Comparison of ENCODE assay signal across 18 cellular contexts in the genomic region with DNA sequence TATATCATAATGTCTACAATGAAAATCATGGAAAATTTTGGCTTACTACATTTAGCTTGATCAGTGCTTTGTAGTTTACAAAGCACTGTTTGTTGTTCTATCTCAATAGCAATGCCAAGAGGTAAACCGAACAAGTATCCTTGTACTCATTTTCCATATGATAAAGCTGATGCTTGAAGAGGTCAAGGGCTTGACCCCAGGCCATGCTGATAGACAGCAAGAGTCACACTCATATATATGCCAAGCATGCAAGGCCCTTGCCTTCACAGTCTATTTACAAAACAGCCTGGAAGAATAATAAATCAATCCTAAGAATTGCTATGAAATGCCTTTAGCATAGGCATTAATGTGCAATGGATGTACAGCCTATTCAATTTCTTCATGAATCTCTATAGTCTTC.
"Had no signal": no experiment of that assay in that cellular context is flagged by ENCODE, and none has a peak within 500 bp of the region (broad histone marks: within the 10 kb centered on the region; RNA-seq: fewer than 3 reads in every experiment).

No MANE protein-coding gene starts in this region.

- H3K4me1 ChIP-seq: foreskin keratinocyte, lower lobe of right lung had no signal

- H3K4me3 ChIP-seq: coronary artery, dorsolateral prefrontal cortex, esophagus muscularis mucosa, gastroesophageal sphincter, heart left ventricle, hepatocyte, left lung, lower lobe of right lung, mucosa of descending colon had no signal

- ATAC-seq: foreskin keratinocyte, gastroesophageal sphincter, left cardiac atrium, left lung, left ventricle myocardium superior, lower lobe of right lung, mucosa of descending colon had no signal

- H3K36me3 ChIP-seq: gastroesophageal sphincter, left lung, lower lobe of right lung had no signal

- H3K27me3 ChIP-seq: dorsolateral prefrontal cortex, esophagus muscularis mucosa, foreskin keratinocyte, gastroesophageal sphincter, heart left ventricle, hepatocyte, left lung had no signal

- H3K9me3 ChIP-seq: gastroesophageal sphincter had no signal

- H3K27ac ChIP-seq: coronary artery, dorsolateral prefrontal cortex, esophagus muscularis mucosa, foreskin keratinocyte, gastroesophageal sphincter, hepatocyte, left lung, lower lobe of right lung had no signal

- DNase-seq: dermis blood vessel endothelial cell; dorsolateral prefrontal cortex; effector CD4-positive, alpha-beta T cell; effector memory CD4-positive, alpha-beta T cell; foreskin keratinocyte; heart left ventricle; hypothalamus; left cardiac atrium; left lung; left ventricle myocardium superior; lower lobe of right lung; mesenchymal stem cell; mucosa of descending colon; naive B cell had no signal
